ENCODE assay signal across 1 cellular context in genomic region chr20:22523499-22524392, GRCh38.
TF ChIP-seq lines count a peak whose summit lies in the region.

No MANE protein-coding gene starts in this region.

TF ChIP-seq in HepG2, 621 proteins besides CTCF, POLR2A, EP300 and RAD21 (continued from another document and continues in another):
- TF ChIP-seq ZNF770 (CRISPR knock-in tag; IDR thresholded peaks at IDR 0.05) (peak; percentile 87; the same call in 1 of the 2 replicates), ZNF512 (CRISPR knock-in tag; IDR thresholded peaks at IDR 0.05) (peak; percentile 72; the same call in 1 of the 2 replicates), CREB3 (CRISPR knock-in tag; IDR thresholded peaks at IDR 0.05) (no peak), PRDM15 (CRISPR knock-in tag; IDR thresholded peaks at IDR 0.05) (peak; percentile 36; the same call in 1 of the 2 replicates), ZNF660 (CRISPR knock-in tag; IDR thresholded peaks at IDR 0.05; ENCODE audit: borderline replicate concordance, low read depth) (no peak), AGO2 (optimal IDR thresholded peaks at IDR 0.05; ENCODE audit: low read depth, low read length) (no peak), SCMH1 (CRISPR knock-in tag; IDR thresholded peaks at IDR 0.05; ENCODE audit: borderline replicate concordance) (no peak), ZNF496 (CRISPR knock-in tag; IDR thresholded peaks at IDR 0.05; ENCODE audit: insufficient replicate concordance) (no peak), HNRNPLL (IDR thresholded peaks at IDR 0.05; ENCODE audit: low read depth, low read length, poor library complexity, severe bottlenecking) (no peak), ZFP37 (CRISPR knock-in tag; IDR thresholded peaks at IDR 0.05; ENCODE audit: borderline replicate concordance) (peak; percentile 96), TERF1 (CRISPR knock-in tag; IDR thresholded peaks at IDR 0.05) (no peak), IRX3 (CRISPR knock-in tag; IDR thresholded peaks at IDR 0.05; ENCODE audit: borderline replicate concordance, low read depth) (no peak; the same call in 1 of the 2 replicates), ZNF788 (CRISPR knock-in tag; IDR thresholded peaks at IDR 0.05; ENCODE audit: borderline replicate concordance) (peak; percentile 29; the same call in 1 of the 2 replicates), ZBTB10 (CRISPR knock-in tag; IDR thresholded peaks at IDR 0.05; ENCODE audit: borderline replicate concordance) (no peak), ZNF24 (IDR thresholded peaks at IDR 0.05) (no peak), SAP130 (CRISPR knock-in tag; IDR thresholded peaks at IDR 0.05; ENCODE audit: low read depth) (peak; percentile 92), THAP8 (CRISPR knock-in tag; IDR thresholded peaks at IDR 0.05; ENCODE audit: borderline replicate concordance) (no peak), ISX (CRISPR knock-in tag; conservative IDR thresholded peaks at IDR 0.05) (no peak), ZSCAN22 (CRISPR knock-in tag; IDR thresholded peaks at IDR 0.05) (0 out of 2 replicates have a peak, but pooled peaks have one; percentile 26), MEIS2 (CRISPR knock-in tag; IDR thresholded peaks at IDR 0.05) (no peak), MIXL1 (CRISPR knock-in tag; IDR thresholded peaks at IDR 0.05) (peak; percentile 94), DR1 (CRISPR knock-in tag; IDR thresholded peaks at IDR 0.05) (peak; percentile 28; the same call in 1 of the 2 replicates), HCFC1 (IDR thresholded peaks at IDR 0.05; ENCODE audit: low read depth, low read length) (no peak)
- TF ChIP-seq, protein P1, sequence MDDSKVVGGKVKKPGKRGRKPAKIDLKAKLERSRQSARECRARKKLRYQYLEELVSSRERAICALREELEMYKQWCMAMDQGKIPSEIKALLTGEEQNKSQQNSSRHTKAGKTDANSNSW (CRISPR knock-in tag; IDR thresholded peaks at IDR 0.05; ENCODE audit: borderline replicate concordance): peak; percentile 93
- TF ChIP-seq, protein P2, sequence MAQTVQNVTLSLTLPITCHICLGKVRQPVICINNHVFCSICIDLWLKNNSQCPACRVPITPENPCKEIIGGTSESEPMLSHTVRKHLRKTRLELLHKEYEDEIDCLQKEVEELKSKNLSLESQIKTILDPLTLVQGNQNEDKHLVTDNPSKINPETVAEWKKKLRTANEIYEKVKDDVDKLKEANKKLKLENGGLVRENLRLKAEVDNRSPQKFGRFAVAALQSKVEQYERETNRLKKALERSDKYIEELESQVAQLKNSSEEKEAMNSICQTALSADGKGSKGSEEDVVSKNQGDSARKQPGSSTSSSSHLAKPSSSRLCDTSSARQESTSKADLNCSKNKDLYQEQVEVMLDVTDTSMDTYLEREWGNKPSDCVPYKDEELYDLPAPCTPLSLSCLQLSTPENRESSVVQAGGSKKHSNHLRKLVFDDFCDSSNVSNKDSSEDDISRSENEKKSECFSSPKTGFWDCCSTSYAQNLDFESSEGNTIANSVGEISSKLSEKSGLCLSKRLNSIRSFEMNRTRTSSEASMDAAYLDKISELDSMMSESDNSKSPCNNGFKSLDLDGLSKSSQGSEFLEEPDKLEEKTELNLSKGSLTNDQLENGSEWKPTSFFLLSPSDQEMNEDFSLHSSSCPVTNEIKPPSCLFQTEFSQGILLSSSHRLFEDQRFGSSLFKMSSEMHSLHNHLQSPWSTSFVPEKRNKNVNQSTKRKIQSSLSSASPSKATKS (CRISPR knock-in tag; IDR thresholded peaks at IDR 0.05): no peak
- TF ChIP-seq, protein P3, sequence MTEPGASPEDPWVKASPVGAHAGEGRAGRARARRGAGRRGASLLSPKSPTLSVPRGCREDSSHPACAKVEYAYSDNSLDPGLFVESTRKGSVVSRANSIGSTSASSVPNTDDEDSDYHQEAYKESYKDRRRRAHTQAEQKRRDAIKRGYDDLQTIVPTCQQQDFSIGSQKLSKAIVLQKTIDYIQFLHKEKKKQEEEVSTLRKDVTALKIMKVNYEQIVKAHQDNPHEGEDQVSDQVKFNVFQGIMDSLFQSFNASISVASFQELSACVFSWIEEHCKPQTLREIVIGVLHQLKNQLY (CRISPR knock-in tag; IDR thresholded peaks at IDR 0.05): peak; percentile 63; the same call in 1 of the 2 replicates
